25 cellular contexts compared by ENCODE assay signal in the genomic region with DNA sequence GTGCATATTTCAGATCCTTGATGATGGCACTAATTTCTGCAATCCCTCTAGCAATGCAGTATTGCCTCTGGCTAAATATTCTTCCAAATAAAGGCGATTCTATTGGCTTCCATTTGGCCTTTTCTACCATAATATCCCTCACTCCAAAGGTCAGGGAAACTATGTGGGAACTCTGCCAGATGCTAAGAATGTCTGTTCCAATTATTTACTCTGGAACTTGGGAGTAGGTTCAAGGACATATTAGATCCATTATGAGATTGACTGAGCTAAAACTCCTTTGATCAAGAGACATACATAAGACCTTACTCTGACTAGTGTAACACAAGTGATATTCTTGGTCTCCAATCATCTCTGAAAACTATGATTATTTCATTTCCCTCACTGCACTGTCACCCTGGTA.
"Had no signal": no experiment of that assay in that cellular context is flagged by ENCODE, and none has a peak within 500 bp of the region (broad histone marks: within the 10 kb centered on the region; RNA-seq: fewer than 3 reads in every experiment).

No MANE protein-coding gene starts in this region.

- H3K36me3 ChIP-seq: heart left ventricle, left lung, lower lobe of right lung, neural progenitor cell, pancreas, tibial nerve, upper lobe of right lung, vagina had no signal

- DNase-seq: cortex of kidney; dorsolateral prefrontal cortex; effector CD8-positive, alpha-beta T cell; foreskin keratinocyte; heart left ventricle; hippocampal formation; left lung; lower lobe of right lung; mesenchymal stem cell; midbrain; nucleus accumbens; pancreas; right cardiac atrium; stimulated activated CD4-positive, alpha-beta T cell treated with anti-CD3 and anti-CD28 coated beads, Interleukin-4, amount 100 ng/mL, for 1 hour; stimulated activated CD8-positive, alpha-beta memory T cell treated with anti-CD3 and anti-CD28 coated beads, Interleukin-4, amount 100 ng/mL, for 48 hours; stimulated activated naive CD8-positive, alpha-beta T cell treated with anti-CD3 and anti-CD28 coated beads, Interleukin-15, amount 100 ng/mL, for 72 hours; testis; upper lobe of right lung had no signal

- ATAC-seq: esophagus mucosa; foreskin keratinocyte; heart left ventricle; left lung; lower lobe of right lung; natural killer cell treated with Interleukin-12 subunit alpha and Interleukin-12 subunit beta and Interleukin-15 and Interleukin-18, amount 100 ng/mL, for 72 hours; right cardiac atrium; stimulated activated memory B cell treated with anti-CD40 and anti-IgM and Interleukin-4, amounts not matched to agents 10 μg/mL and 1 μg/mL and 100 μg/mL, for 72 hours; stimulated activated naive CD8-positive, alpha-beta T cell treated with anti-CD3 and anti-CD28 coated beads, Interleukin-15, amount 100 ng/mL, for 72 hours; upper lobe of right lung had no signal

- H3K27me3 Mint-ChIP-seq: natural killer cell treated with Interleukin-12 subunit alpha and Interleukin-12 subunit beta and Interleukin-15 and Interleukin-18, amount 100 ng/mL, for 72 hours; progenitor cell of endocrine pancreas; stimulated activated memory B cell treated with anti-CD40 and anti-IgM and Interleukin-4, amounts not matched to agents 10 μg/mL and 1 μg/mL and 100 μg/mL, for 72 hours; stimulated activated naive CD8-positive, alpha-beta T cell treated with anti-CD3 and anti-CD28 coated beads, Interleukin-15, amount 100 ng/mL, for 72 hours had no signal

- FAIRE-seq: pancreas had no signal

- H3K27me3 ChIP-seq: dorsolateral prefrontal cortex, foreskin keratinocyte, heart left ventricle, left lung, neural progenitor cell, pancreas, testis, tibial nerve, upper lobe of right lung, vagina had no signal

- H3K4me1 Mint-ChIP-seq: stimulated activated memory B cell treated with anti-CD40 and anti-IgM and Interleukin-4, amounts not matched to agents 10 μg/mL and 1 μg/mL and 100 μg/mL, for 72 hours; stimulated activated naive CD8-positive, alpha-beta T cell treated with anti-CD3 and anti-CD28 coated beads, Interleukin-15, amount 100 ng/mL, for 72 hours had no signal

- H3K27ac ChIP-seq: dorsolateral prefrontal cortex, foreskin keratinocyte, heart left ventricle, left lung, lower lobe of right lung, neural progenitor cell, pancreas, testis, tibial nerve, upper lobe of right lung, vagina had no signal

- H3K4me3 Mint-ChIP-seq: natural killer cell treated with Interleukin-12 subunit alpha and Interleukin-12 subunit beta and Interleukin-15 and Interleukin-18, amount 100 ng/mL, for 72 hours; neural progenitor cell; stimulated activated memory B cell treated with anti-CD40 and anti-IgM and Interleukin-4, amounts not matched to agents 10 μg/mL and 1 μg/mL and 100 μg/mL, for 72 hours; stimulated activated naive CD8-positive, alpha-beta T cell treated with anti-CD3 and anti-CD28 coated beads, Interleukin-15, amount 100 ng/mL, for 72 hours had no signal

- H3K9ac ChIP-seq: neural progenitor cell had no signal

- H2AFZ ChIP-seq: neural progenitor cell had no signal

- H3K27ac Mint-ChIP-seq: natural killer cell treated with Interleukin-12 subunit alpha and Interleukin-12 subunit beta and Interleukin-15 and Interleukin-18, amount 100 ng/mL, for 72 hours; neural progenitor cell; progenitor cell of endocrine pancreas; stimulated activated memory B cell treated with anti-CD40 and anti-IgM and Interleukin-4, amounts not matched to agents 10 μg/mL and 1 μg/mL and 100 μg/mL, for 72 hours; stimulated activated naive CD8-positive, alpha-beta T cell treated with anti-CD3 and anti-CD28 coated beads, Interleukin-15, amount 100 ng/mL, for 72 hours had no signal

- H3K36me3 Mint-ChIP-seq: natural killer cell treated with Interleukin-12 subunit alpha and Interleukin-12 subunit beta and Interleukin-15 and Interleukin-18, amount 100 ng/mL, for 72 hours; stimulated activated memory B cell treated with anti-CD40 and anti-IgM and Interleukin-4, amounts not matched to agents 10 μg/mL and 1 μg/mL and 100 μg/mL, for 72 hours had no signal

- H3K4me3 ChIP-seq: dorsolateral prefrontal cortex, heart left ventricle, left lung, lower lobe of right lung, neural progenitor cell, pancreas, testis, tibial nerve, upper lobe of right lung, vagina had no signal

- H3K9me3 ChIP-seq: lower lobe of right lung, pancreas, testis, upper lobe of right lung, vagina had no signal

- H3K4me2 ChIP-seq: neural progenitor cell had no signal

- H3K4me1 ChIP-seq: heart left ventricle, left lung, lower lobe of right lung, neural progenitor cell, testis, tibial nerve, upper lobe of right lung, vagina had no signal
